Comparison of ENCODE assay signal across 10 cellular contexts in genomic region chr10:62079885-62080559, GRCh38.
DNase-seq lines count a peak whose midpoint lies in the region; ATAC-seq and TF ChIP-seq lines count a peak whose summit lies in the region.
"Had no signal": no experiment of that assay in that cellular context is flagged by ENCODE, and none has a peak within 500 bp of the region (broad histone marks: within the 10 kb centered on the region; RNA-seq: fewer than 3 reads in every experiment).

No MANE protein-coding gene starts in this region.

- peak; percentile 20 for ATAC-seq in activated CD4-positive, alpha-beta T cell treated with anti-CD3 and anti-CD28 coated beads for 36 hours
- ATAC-seq in GM21723 (IDR thresholded peaks at IDR 0.05; ENCODE audit: unreplicated experiment) = peak; percentile 74

- no peak for TF ChIP-seq POLR2A in stomach (IDR thresholded peaks at IDR 0.05)

- no peaks in the 10 kb centered on the region for H3K36me3 ChIP-seq in Karpas-422 (ENCODE audit: insufficient read depth, low read length)
- H3K36me3 ChIP-seq in skeletal muscle tissue (ENCODE audit: control insufficient read depth in 3 of 3, insufficient read depth in 3 of 3, low read length in 3 of 3) = peaks cover 3 to 14% (median 6%) of the 10 kb centered on the region in 3 donors
- peaks cover 0 to 27% (median 20%) of the 10 kb centered on the region in 4 donors for H3K36me3 ChIP-seq in stomach
- peaks cover under 1% of the 10 kb centered on the region; the same call in 1 of the 2 replicates for H3K36me3 ChIP-seq in HAP-1 (replicated peaks)

- H3K4me3 ChIP-seq in Karpas-422 (ENCODE audit: low read length) (peak overlapping the region; percentile 32; the same call in 1 of the 2 replicates), skeletal muscle tissue (ENCODE audit: low read length in 3 of 3) (no peak overlapping the region), stomach (no peak overlapping the region), HAP-1 (no peak overlapping the region)

- H2AFZ ChIP-seq in Karpas-422 (ENCODE audit: low read length) = no peak overlapping the region

- H4K20me1 ChIP-seq in Karpas-422 (ENCODE audit: insufficient read depth, low read depth, low read length) = no peaks in the 10 kb centered on the region

- H3K4me3 Mint-ChIP-seq in activated CD4-positive, alpha-beta T cell treated with anti-CD3 and anti-CD28 coated beads for 36 hours = no peak overlapping the region

- H3K9me3 Mint-ChIP-seq in activated CD4-positive, alpha-beta T cell treated with anti-CD3 and anti-CD28 coated beads for 36 hours (ENCODE audit: low read depth) = peaks cover 3% of the 10 kb centered on the region

- H3K27ac Mint-ChIP-seq in activated CD4-positive, alpha-beta T cell treated with anti-CD3 and anti-CD28 coated beads for 36 hours = peak overlapping the region; percentile 39

- no peaks in the 10 kb centered on the region for H3K9me3 ChIP-seq in Karpas-422 (ENCODE audit: low read length)
- no peaks in the 10 kb centered on the region for H3K9me3 ChIP-seq in skeletal muscle tissue (ENCODE audit: control insufficient read depth in 3 of 3, low read length in 3 of 3)
- no peaks in the 10 kb centered on the region for H3K9me3 ChIP-seq in stomach
- H3K9me3 ChIP-seq in HAP-1 = no peaks in the 10 kb centered on the region

- peak overlapping the region; percentile 69 for H3K4me2 ChIP-seq in Karpas-422 (ENCODE audit: low read depth, low read length, poor library complexity, severe bottlenecking)

- no peak for TF ChIP-seq EP300 in stomach (IDR thresholded peaks at IDR 0.05)

- peak overlapping the region; percentile 94 for H3K27ac ChIP-seq in Karpas-422 (ENCODE audit: low read length)
- peak overlapping the region; percentile 87 for H3K27ac ChIP-seq in skeletal muscle tissue (ENCODE audit: low read depth, low read length)
- peak overlapping the region in 2 of 5 donors; percentile 82 to 89 for H3K27ac ChIP-seq in stomach

- CTCF ChIA-PET in activated CD4-positive, alpha-beta T cell treated with anti-CD3 and anti-CD28 coated beads for 36 hours (lab: Charles Lee) = interaction anchor here (0.6 to 2.3 kb wide), 10 partner anchors 14 to 913 kb away, joined by 3 to 9 read pairs (median 4); no protein-coding TSS in a partner anchor

- intact Hi-C loops in activated CD4-positive, alpha-beta T cell treated with anti-CD3 and anti-CD28 coated beads for 36 hours (cut with DNase I, micrococcal nuclease) = loop anchor here in 1 of 2 experiments (10.0 kb wide), 1 partner anchor 165 kb away; no protein-coding TSS in a partner anchor
- intact Hi-C loops in stomach (cut with DNase I; ENCODE audit: low total_unique reads) = no loop called here

- H3K36me3 Mint-ChIP-seq in activated CD4-positive, alpha-beta T cell treated with anti-CD3 and anti-CD28 coated beads for 36 hours (ENCODE audit: low read depth) = peaks cover 87% of the 10 kb centered on the region

- H3K9ac ChIP-seq in Karpas-422 (ENCODE audit: low read length) (peak overlapping the region; percentile 72), skeletal muscle tissue (ENCODE audit: low read depth in 1 of 3, low read length in 3 of 3) (no peak overlapping the region)

- TF ChIP-seq CTCF in stomach (IDR thresholded peaks at IDR 0.05) = no peak

- H3K9me2 ChIP-seq in Karpas-422 (replicated peaks; ENCODE audit: insufficient read depth, low read length) = no peaks in the 10 kb centered on the region

- H3K27me3 ChIP-seq in Karpas-422 (ENCODE audit: low read length) (no peaks in the 10 kb centered on the region), skeletal muscle tissue (ENCODE audit: control insufficient read depth in 3 of 3, insufficient read depth in 3 of 3, low read length in 3 of 3) (no peaks in the 10 kb centered on the region), stomach (no peaks in the 10 kb centered on the region), HAP-1 (ENCODE audit: low read depth) (no peaks in the 10 kb centered on the region)

- H3K4me1 ChIP-seq in Karpas-422 (ENCODE audit: low read length) (peaks cover 82% of the 10 kb centered on the region), skeletal muscle tissue (ENCODE audit: control insufficient read depth in 3 of 3, insufficient read depth in 3 of 3, low read length in 3 of 3) (peaks cover 71 to 72% (median 72%) of the 10 kb centered on the region in 3 donors), stomach (peaks cover 45 to 83% (median 66%) of the 10 kb centered on the region in 4 donors), HAP-1 (peaks cover 65% of the 10 kb centered on the region)

- DNase-seq in activated CD4-positive, alpha-beta T cell treated with anti-CD3 and anti-CD28 coated beads for 36 hours = peak; percentile 52
- DNase-seq in activated CD4-positive, alpha-beta T cell treated with anti-CD3 and anti-CD28 coated beads for 1 hour = no peak
- peak; percentile 89 for DNase-seq in Karpas-422
- DNase-seq in AG08395 (ENCODE audit: low spot score) = no peak
- DNase-seq in stomach = no peak
- no peak for DNase-seq in HAP-1 (ENCODE audit: low spot score in 2 of 2)
- DNase-seq: head of caudate nucleus, Kasumi-1 had no signal

- H3K79me2 ChIP-seq in Karpas-422 (ENCODE audit: low read length) = no peaks in the 10 kb centered on the region

- peaks cover 92% of the 10 kb centered on the region for H3K4me1 Mint-ChIP-seq in activated CD4-positive, alpha-beta T cell treated with anti-CD3 and anti-CD28 coated beads for 36 hours

- WGBS in stomach, 5 donors = 90 to 99% (median 96%) methylated on average over 8 of the region's 8 CpGs

- in situ Hi-C loops in HAP-1 (cut with MboI; ENCODE audit: low sequenced_read_pairs) = no loop called here

- POLR2A ChIA-PET in activated CD4-positive, alpha-beta T cell treated with anti-CD3 and anti-CD28 coated beads for 36 hours (lab: Charles Lee) = no interaction called here

- H3K27me3 Mint-ChIP-seq in activated CD4-positive, alpha-beta T cell treated with anti-CD3 and anti-CD28 coated beads for 36 hours = no peaks in the 10 kb centered on the region

Comparison
In these comparisons a context has a peak if more than half of its experiments do, and no peak if none do; other contexts are left out.
1. DNase-seq: peak in activated CD4-positive, alpha-beta T cell treated with anti-CD3 and anti-CD28 coated beads for 36 hours (single experiment) and Karpas-422 (single experiment); none in activated CD4-positive, alpha-beta T cell treated with anti-CD3 and anti-CD28 coated beads for 1 hour (single experiment), AG08395 (single experiment), stomach (single experiment) and HAP-1 (0 of 2).